Comparison of ENCODE assay signal across 8 cellular contexts in genomic region chr6:38702471-38703397, GRCh38. TPM values are rescaled to one million over a fixed set of nuclear protein-coding genes. Genes with fewer than 3 reads are reported as not detected.
A peak's percentile ranks its signal among the peaks of the same experiment; 100 is the strongest.
DNase-seq lines count a peak whose midpoint lies in the region; ATAC-seq and TF ChIP-seq lines count a peak whose summit lies in the region.

GLO1 (minus strand) TSS chr6:38703145; CDS start chr6:38703054, 91 bp downstream.

- peaks cover 3% of the 10 kb centered on the region for H3K27me3 Mint-ChIP-seq in type B pancreatic cell

- ATAC-seq in HG02870 (IDR thresholded peaks at IDR 0.05; ENCODE audit: unreplicated experiment) (peak; percentile 98), heart left ventricle (peak; percentile 100)

- peak within 1 kb of the TSS; percentile 90 for H3K27ac Mint-ChIP-seq in type B pancreatic cell

- H3K36me3 ChIP-seq in heart left ventricle, result peaks cover 0 to 5% (median 0%) of the 10 kb centered on the region in 9 donors

- 1 to 3% (median 2%) methylated on average over 41 to 56 of the region's 56 CpGs for WGBS in heart left ventricle, 4 donors

- intact Hi-C loops in T-helper 1 cell treated with Interleukin-12 subunit alpha and Interleukin-12 subunit beta and Interleukin-4 antibody, amounts not matched to agents 30 ng/mL and 1 ng/mL, for 36 hours (cut with micrococcal nuclease), result loop anchor here (1.0 to 10.0 kb wide), 9 partner anchors 11 to 1270 kb away; partner anchors contain the start of genes CMTR1, SAYSD1 and ZFAND3
- intact Hi-C loops in heart left ventricle (cut with DNase I), result loop anchor here in 2 of 10 donors (5.0 to 10.0 kb wide), 2 partner anchors 65 to 412 kb away; partner anchors contain the start of genes BTBD9 (in 1 of the 2) and SAYSD1 (in 1 of the 2)

- H3K4me3 Mint-ChIP-seq in type B pancreatic cell, result peak within 1 kb of the TSS; percentile 94

- H3K36me3 Mint-ChIP-seq in type B pancreatic cell, result peaks cover 39% of the 10 kb centered on the region

- DNase-seq in GM13976 (ENCODE audit: low spot score) (peak; percentile 98), NCI-H146 treated with DMSO at 0.1 percent for 48 hours (lab: John Stamatoyannopoulos, UW; ENCODE audit: unreplicated experiment) (peak; percentile 99), amniotic epithelial cell (ENCODE audit: low read depth) (peak; percentile 99), heart left ventricle (peak; percentile 97 to 98 (median 98)), pons (ENCODE audit: low spot score) (peak; percentile 99), type B pancreatic cell (ENCODE audit: extremely low spot score, unreplicated experiment) (peak; percentile 97)

- no peak for TF ChIP-seq CTCF in GM13976 (IDR thresholded peaks at IDR 0.05; ENCODE audit: borderline replicate concordance, control extremely low read depth, extremely low read depth, insufficient read depth, missing control alignments)
- no peak for TF ChIP-seq CTCF in heart left ventricle (IDR thresholded peaks at IDR 0.05)
- TF ChIP-seq CTCF in type B pancreatic cell (conservative IDR thresholded peaks at IDR 0.05), result no peak

- peaks cover 0 to 14% (median 1%) of the 10 kb centered on the region in 12 donors for H3K4me1 ChIP-seq in heart left ventricle

- in situ Hi-C loops in GM13976 (cut with MboI; ENCODE audit: low sequenced_read_pairs, unreplicated experiment), result no loop called here

- TF ChIP-seq POLR2A in heart left ventricle (IDR thresholded peaks at IDR 0.05), result peak; percentile 39 to 95

- H3K27me3 ChIP-seq in heart left ventricle, result peaks cover 0 to 3% (median 0%) of the 10 kb centered on the region in 9 donors

- H3K27ac ChIP-seq in heart left ventricle, result peak within 1 kb of the TSS in 11 of 12 donors; percentile 66 to 96 (median 86)

- H3K9me3 Mint-ChIP-seq in type B pancreatic cell, result peaks cover 14% of the 10 kb centered on the region

- peaks cover 3% of the 10 kb centered on the region for H3K4me1 Mint-ChIP-seq in type B pancreatic cell (ENCODE audit: unreplicated experiment)

- H3K9me3 ChIP-seq in heart left ventricle, result peaks cover 0 to 19% (median 6%) of the 10 kb centered on the region in 12 donors

- peak within 1 kb of the TSS; percentile 48 to 95 (median 80) for H3K4me3 ChIP-seq in heart left ventricle

RNA-seq across cellular contexts. Expression of gene GLO1, which starts in this region (rescaled TPM):
- total RNA-seq in T-helper 1 cell treated with Interleukin-12 subunit alpha and Interleukin-12 subunit beta and Interleukin-4 antibody, amounts not matched to agents 30 ng/mL and 1 ng/mL, for 36 hours, result 104 and 106 TPM in 2 replicates
- 100 to 1,000 TPM in 2 of 9 donors, 10 to 100 TPM in 7; 77.8 to 123 (median 86.9) TPM for total RNA-seq in heart left ventricle
- 10 to 100 TPM; 73.6 to 75.8 TPM for polyA plus RNA-seq in heart left ventricle
- 86.9 and 98.4 TPM in 2 replicates for total RNA-seq in type B pancreatic cell (ENCODE audit: low replicate concordance)

Comparison
In these comparisons a context has a peak if more than half of its experiments do, and no peak if none do; other contexts are left out.
1. Peak in every context shown above with its lines: DNase-seq, ATAC-seq, H3K4me3 ChIP-seq and H3K27ac ChIP-seq.